Comparison of ENCODE assay signal across 1 cellular context in the genomic region with DNA sequence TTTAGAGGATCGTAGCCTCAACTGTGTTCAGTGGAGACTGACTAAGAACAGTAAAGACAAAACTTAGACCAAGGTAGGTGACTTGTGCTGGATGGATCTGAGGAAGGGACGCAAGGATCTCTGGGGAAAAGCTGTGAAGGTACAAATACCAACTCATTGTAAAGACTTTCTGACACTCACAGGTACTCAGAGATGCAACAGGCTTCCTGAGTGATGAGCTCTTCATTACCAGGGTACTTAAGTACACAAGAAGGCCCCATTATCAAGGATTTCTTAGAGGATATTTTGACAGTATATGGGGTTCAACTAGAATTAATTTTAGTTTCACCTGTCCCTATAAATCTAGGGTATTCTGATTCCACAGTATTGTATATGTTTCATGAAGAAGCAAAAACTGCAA.
TF ChIP-seq lines count a peak whose summit lies in the region.

No MANE protein-coding gene starts in this region.

TF ChIP-seq in H1, 55 proteins besides CTCF, POLR2A, EP300 and RAD21 (continued from another document):
- TF ChIP-seq CHD7 (IDR thresholded peaks at IDR 0.05; ENCODE audit: insufficient replicate concordance, low read length) (no peak), RBBP5 (IDR thresholded peaks at IDR 0.05; ENCODE audit: borderline replicate concordance, low read depth, low read length) (no peak), KDM4A (IDR thresholded peaks at IDR 0.05; ENCODE audit: low read depth, low read length, severe bottlenecking) (no peak), POLR2AphosphoS5 (IDR thresholded peaks at IDR 0.05; ENCODE audit: low read depth, low read length) (no peak), EGR1 (IDR thresholded peaks at IDR 0.05; ENCODE audit: borderline replicate concordance, low read depth, low read length) (no peak), BCL11A (IDR thresholded peaks at IDR 0.05; ENCODE audit: low read depth in 2 of 2, low read length in 2 of 2) (no peak)
